ENCODE assay signal across 10 cellular contexts in genomic region chr2:21043744-21044532, GRCh38. TPM values are rescaled to one million over a fixed set of nuclear protein-coding genes. Genes with fewer than 3 reads are reported as not detected.
DNase-seq lines count a peak whose midpoint lies in the region; ATAC-seq and TF ChIP-seq lines count a peak whose summit lies in the region.
"Had no signal": no experiment of that assay in that cellular context is flagged by ENCODE, and none has a peak within 500 bp of the region (broad histone marks: within the 10 kb centered on the region; RNA-seq: fewer than 3 reads in every experiment).

Gene APOB (minus strand): TSS chr2:21044073. CDS start chr2:21043945, 128 bp downstream.

- H2AFZ ChIP-seq in parathyroid adenoma: peak within 1 kb of the TSS; percentile 58

- no peaks in the 10 kb centered on the region for H3K36me3 ChIP-seq in parathyroid adenoma (ENCODE audit: control insufficient read depth, insufficient read depth, low read length)

- no peaks in the 10 kb centered on the region for H3K27me3 ChIP-seq in parathyroid adenoma (ENCODE audit: control insufficient read depth, insufficient read depth, low read length)

- peak; percentile 59 for ATAC-seq in left ventricle myocardium superior
- no peak for ATAC-seq in GM21515 (IDR thresholded peaks at IDR 0.05; ENCODE audit: unreplicated experiment)

- no peak within 1 kb of the TSS for H3K27ac ChIP-seq in parathyroid adenoma

- no peak within 1 kb of the TSS for H3K4me3 ChIP-seq in parathyroid adenoma (ENCODE audit: low read depth, low read length)

- no peaks in the 10 kb centered on the region for H3K79me2 ChIP-seq in parathyroid adenoma

- H3K4me2 ChIP-seq in parathyroid adenoma (ENCODE audit: low read length): peak within 1 kb of the TSS; percentile 60

- no peak within 1 kb of the TSS for H3K9ac ChIP-seq in parathyroid adenoma

- no peaks in the 10 kb centered on the region for H3K4me1 ChIP-seq in parathyroid adenoma

- H3K9me3 ChIP-seq in parathyroid adenoma (ENCODE audit: control insufficient read depth, low read length): no peaks in the 10 kb centered on the region

- no peak for TF ChIP-seq CTCF in parathyroid adenoma (IDR thresholded peaks at IDR 0.05)

- intact Hi-C loops in left ventricle myocardium superior (cut with micrococcal nuclease): loop anchor here (5.0 kb wide), 1 partner anchor 273 kb away; no protein-coding TSS in a partner anchor

- peak; percentile 27 for DNase-seq in D341Med (ENCODE audit: low spot score)
- peak; percentile 4 for DNase-seq in NCI-H2227 treated with DMSO at 0.1 percent for 48 hours (lab: John Stamatoyannopoulos, UW)
- peak; percentile 44 for DNase-seq in left ventricle myocardium superior
- DNase-seq in DMS114 treated with DMSO at 0.1 percent for 48 hours (lab: John Stamatoyannopoulos, UW; ENCODE audit: unreplicated experiment): no peak
- DNase-seq in COLO829 (ENCODE audit: low spot score): no peak
- no peak for DNase-seq in activated gamma-delta T cell (lab: John Stamatoyannopoulos, UW)
- DNase-seq: activated CD4-positive, alpha-beta memory T cell treated with anti-CD3 and anti-CD28 coated beads for 36 hours; DMS153 had no signal

RNA-seq across cellular contexts. Expression of gene APOB, which starts in this region (rescaled TPM):
- total RNA-seq in left ventricle myocardium superior: 9.7 TPM
- total RNA-seq: activated CD4-positive, alpha-beta memory T cell treated with anti-CD3 and anti-CD28 coated beads for 36 hours had no signal

Comparison
In these comparisons a context has a peak if more than half of its experiments do, and no peak if none do; other contexts are left out.
1. DNase-seq: peak in D341Med (single experiment), NCI-H2227 treated with DMSO at 0.1 percent for 48 hours (single experiment) and left ventricle myocardium superior (single experiment); none in DMS114 treated with DMSO at 0.1 percent for 48 hours (single experiment), COLO829 (single experiment) and activated gamma-delta T cell (single experiment).